Comparison of ENCODE assay signal across 1 cellular context in the genomic region with DNA sequence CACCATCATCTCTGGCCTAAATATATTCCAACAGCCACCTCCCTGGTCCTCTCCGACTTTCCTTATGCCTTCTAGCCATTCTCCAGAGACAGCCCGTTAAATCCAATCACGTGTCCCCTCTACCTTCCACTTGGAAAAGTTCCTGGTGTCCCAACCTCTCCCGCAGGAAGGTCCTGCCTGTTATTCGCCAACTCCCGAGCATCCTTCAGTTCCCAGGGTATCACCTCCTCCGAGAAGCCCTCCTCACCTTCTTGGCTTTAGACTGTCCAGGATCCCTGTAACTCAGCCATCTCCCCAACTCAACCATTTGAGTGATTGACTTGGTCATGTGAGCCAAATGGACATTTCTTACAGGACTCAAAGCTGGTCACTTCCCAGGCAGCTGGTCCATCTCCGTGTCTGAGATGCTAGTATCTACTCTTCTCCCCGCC.
TF ChIP-seq lines count a peak whose summit lies in the region.

No MANE protein-coding gene starts in this region.

TF ChIP-seq in K562, 482 proteins besides CTCF, POLR2A, EP300 and RAD21:
- TF ChIP-seq ILF3 (IDR thresholded peaks at IDR 0.05; ENCODE audit: borderline replicate concordance) (no peak), NCOA2 (IDR thresholded peaks at IDR 0.05; ENCODE audit: partially characterized antibody in 2 of 2) (no peak), RBFOX2 (IDR thresholded peaks at IDR 0.05; ENCODE audit: low read depth, low read length) (no peak), ZNF165 (CRISPR knock-in tag; IDR thresholded peaks at IDR 0.05; ENCODE audit: borderline replicate concordance) (no peak), HOXB6 (CRISPR knock-in tag; IDR thresholded peaks at IDR 0.05; ENCODE audit: borderline replicate concordance) (no peak), NRF1 (conservative IDR thresholded peaks at IDR 0.05 in 1 of 2, IDR thresholded peaks at IDR 0.05 in 1 of 2) (no peak), HDGF (IDR thresholded peaks at IDR 0.05) (peak; percentile 61; the same call in 1 of the 2 replicates), GABPB2 (CRISPR knock-in tag; conservative IDR thresholded peaks at IDR 0.05) (no peak), FOXA1 (IDR thresholded peaks at IDR 0.05; ENCODE audit: borderline replicate concordance) (no peak), HSF4 (CRISPR knock-in tag; IDR thresholded peaks at IDR 0.05; ENCODE audit: borderline replicate concordance) (no peak), ZBTB17 (CRISPR knock-in tag; IDR thresholded peaks at IDR 0.05) (no peak), GATAD2B (IDR thresholded peaks at IDR 0.05; ENCODE audit: borderline replicate concordance) (no peak), ATF7 (IDR thresholded peaks at IDR 0.05) (no peak), ZNF644 (tag; IDR thresholded peaks at IDR 0.05; ENCODE audit: low read depth) (no peak), BCOR (IDR thresholded peaks at IDR 0.05) (peak; percentile 53; the same call in 1 of the 2 replicates), NONO (IDR thresholded peaks at IDR 0.05; ENCODE audit: low read depth in 2 of 2, low read length in 1 of 2) (no peak), SRSF7 (optimal IDR thresholded peaks at IDR 0.05; ENCODE audit: low read depth, low read length) (no peak), SMARCA5 (IDR thresholded peaks at IDR 0.05) (peak; percentile 22; the same call in 1 of the 2 replicates), CAMTA2 (CRISPR knock-in tag; conservative IDR thresholded peaks at IDR 0.05) (no peak), CREBBP (IDR thresholded peaks at IDR 0.05; ENCODE audit: low read depth, low read length) (no peak), MTA2 (IDR thresholded peaks at IDR 0.05; ENCODE audit: low read depth) (no peak), NR2C1 (IDR thresholded peaks at IDR 0.05) (no peak), NR2C1 (tag; IDR thresholded peaks at IDR 0.05) (no peak), STAT5B (CRISPR knock-in tag; IDR thresholded peaks at IDR 0.05) (no peak), CHD1 (IDR thresholded peaks at IDR 0.05; ENCODE audit: low read length) (no peak), MEIS2 (IDR thresholded peaks at IDR 0.05; ENCODE audit: partially characterized antibody) (peak; percentile 8), ZFP36 (IDR thresholded peaks at IDR 0.05; ENCODE audit: low read depth, low read length, partially characterized antibody) (peak; percentile 94)
- TF ChIP-seq, protein P1, sequence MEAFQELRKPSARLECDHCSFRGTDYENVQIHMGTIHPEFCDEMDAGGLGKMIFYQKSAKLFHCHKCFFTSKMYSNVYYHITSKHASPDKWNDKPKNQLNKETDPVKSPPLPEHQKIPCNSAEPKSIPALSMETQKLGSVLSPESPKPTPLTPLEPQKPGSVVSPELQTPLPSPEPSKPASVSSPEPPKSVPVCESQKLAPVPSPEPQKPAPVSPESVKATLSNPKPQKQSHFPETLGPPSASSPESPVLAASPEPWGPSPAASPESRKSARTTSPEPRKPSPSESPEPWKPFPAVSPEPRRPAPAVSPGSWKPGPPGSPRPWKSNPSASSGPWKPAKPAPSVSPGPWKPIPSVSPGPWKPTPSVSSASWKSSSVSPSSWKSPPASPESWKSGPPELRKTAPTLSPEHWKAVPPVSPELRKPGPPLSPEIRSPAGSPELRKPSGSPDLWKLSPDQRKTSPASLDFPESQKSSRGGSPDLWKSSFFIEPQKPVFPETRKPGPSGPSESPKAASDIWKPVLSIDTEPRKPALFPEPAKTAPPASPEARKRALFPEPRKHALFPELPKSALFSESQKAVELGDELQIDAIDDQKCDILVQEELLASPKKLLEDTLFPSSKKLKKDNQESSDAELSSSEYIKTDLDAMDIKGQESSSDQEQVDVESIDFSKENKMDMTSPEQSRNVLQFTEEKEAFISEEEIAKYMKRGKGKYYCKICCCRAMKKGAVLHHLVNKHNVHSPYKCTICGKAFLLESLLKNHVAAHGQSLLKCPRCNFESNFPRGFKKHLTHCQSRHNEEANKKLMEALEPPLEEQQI (IDR thresholded peaks at IDR 0.05) = no peak
- TF ChIP-seq, protein P2, sequence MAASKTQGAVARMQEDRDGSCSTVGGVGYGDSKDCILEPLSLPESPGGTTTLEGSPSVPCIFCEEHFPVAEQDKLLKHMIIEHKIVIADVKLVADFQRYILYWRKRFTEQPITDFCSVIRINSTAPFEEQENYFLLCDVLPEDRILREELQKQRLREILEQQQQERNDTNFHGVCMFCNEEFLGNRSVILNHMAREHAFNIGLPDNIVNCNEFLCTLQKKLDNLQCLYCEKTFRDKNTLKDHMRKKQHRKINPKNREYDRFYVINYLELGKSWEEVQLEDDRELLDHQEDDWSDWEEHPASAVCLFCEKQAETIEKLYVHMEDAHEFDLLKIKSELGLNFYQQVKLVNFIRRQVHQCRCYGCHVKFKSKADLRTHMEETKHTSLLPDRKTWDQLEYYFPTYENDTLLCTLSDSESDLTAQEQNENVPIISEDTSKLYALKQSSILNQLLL (CRISPR knock-in tag; IDR thresholded peaks at IDR 0.05; ENCODE audit: borderline replicate concordance) = no peak
- TF ChIP-seq, protein P3, sequence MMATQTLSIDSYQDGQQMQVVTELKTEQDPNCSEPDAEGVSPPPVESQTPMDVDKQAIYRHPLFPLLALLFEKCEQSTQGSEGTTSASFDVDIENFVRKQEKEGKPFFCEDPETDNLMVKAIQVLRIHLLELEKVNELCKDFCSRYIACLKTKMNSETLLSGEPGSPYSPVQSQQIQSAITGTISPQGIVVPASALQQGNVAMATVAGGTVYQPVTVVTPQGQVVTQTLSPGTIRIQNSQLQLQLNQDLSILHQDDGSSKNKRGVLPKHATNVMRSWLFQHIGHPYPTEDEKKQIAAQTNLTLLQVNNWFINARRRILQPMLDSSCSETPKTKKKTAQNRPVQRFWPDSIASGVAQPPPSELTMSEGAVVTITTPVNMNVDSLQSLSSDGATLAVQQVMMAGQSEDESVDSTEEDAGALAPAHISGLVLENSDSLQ (IDR thresholded peaks at IDR 0.05) = peak; percentile 40
- TF ChIP-seq, protein P4, sequence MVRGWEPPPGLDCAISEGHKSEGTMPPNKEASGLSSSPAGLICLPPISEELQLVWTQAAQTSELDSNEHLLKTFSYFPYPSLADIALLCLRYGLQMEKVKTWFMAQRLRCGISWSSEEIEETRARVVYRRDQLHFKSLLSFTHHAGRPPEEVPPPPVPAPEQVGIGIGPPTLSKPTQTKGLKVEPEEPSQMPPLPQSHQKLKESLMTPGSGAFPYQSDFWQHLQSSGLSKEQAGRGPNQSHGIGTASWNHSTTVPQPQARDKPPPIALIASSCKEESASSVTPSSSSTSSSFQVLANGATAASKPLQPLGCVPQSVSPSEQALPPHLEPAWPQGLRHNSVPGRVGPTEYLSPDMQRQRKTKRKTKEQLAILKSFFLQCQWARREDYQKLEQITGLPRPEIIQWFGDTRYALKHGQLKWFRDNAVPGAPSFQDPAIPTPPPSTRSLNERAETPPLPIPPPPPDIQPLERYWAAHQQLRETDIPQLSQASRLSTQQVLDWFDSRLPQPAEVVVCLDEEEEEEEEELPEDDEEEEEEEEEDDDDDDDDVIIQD (CRISPR knock-in tag; IDR thresholded peaks at IDR 0.05) = no peak
- TF ChIP-seq, protein P5, sequence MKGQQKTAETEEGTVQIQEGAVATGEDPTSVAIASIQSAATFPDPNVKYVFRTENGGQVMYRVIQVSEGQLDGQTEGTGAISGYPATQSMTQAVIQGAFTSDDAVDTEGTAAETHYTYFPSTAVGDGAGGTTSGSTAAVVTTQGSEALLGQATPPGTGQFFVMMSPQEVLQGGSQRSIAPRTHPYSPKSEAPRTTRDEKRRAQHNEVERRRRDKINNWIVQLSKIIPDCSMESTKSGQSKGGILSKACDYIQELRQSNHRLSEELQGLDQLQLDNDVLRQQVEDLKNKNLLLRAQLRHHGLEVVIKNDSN (CRISPR knock-in tag; IDR thresholded peaks at IDR 0.05) = peak; percentile 37; the same call in 1 of the 2 replicates
- TF ChIP-seq, protein P6, sequence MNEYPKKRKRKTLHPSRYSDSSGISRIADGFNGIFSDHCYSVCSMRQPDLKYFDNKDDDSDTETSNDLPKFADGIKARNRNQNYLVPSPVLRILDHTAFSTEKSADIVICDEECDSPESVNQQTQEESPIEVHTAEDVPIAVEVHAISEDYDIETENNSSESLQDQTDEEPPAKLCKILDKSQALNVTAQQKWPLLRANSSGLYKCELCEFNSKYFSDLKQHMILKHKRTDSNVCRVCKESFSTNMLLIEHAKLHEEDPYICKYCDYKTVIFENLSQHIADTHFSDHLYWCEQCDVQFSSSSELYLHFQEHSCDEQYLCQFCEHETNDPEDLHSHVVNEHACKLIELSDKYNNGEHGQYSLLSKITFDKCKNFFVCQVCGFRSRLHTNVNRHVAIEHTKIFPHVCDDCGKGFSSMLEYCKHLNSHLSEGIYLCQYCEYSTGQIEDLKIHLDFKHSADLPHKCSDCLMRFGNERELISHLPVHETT (CRISPR knock-in tag; conservative IDR thresholded peaks at IDR 0.05 in 1 of 2, IDR thresholded peaks at IDR 0.05 in 1 of 2) = no peak
- TF ChIP-seq, protein P7, sequence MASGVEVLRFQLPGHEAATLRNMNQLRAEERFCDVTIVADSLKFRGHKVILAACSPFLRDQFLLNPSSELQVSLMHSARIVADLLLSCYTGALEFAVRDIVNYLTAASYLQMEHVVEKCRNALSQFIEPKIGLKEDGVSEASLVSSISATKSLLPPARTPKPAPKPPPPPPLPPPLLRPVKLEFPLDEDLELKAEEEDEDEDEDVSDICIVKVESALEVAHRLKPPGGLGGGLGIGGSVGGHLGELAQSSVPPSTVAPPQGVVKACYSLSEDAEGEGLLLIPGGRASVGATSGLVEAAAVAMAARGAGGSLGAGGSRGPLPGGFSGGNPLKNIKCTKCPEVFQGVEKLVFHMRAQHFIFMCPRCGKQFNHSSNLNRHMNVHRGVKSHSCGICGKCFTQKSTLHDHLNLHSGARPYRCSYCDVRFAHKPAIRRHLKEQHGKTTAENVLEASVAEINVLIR (CRISPR knock-in tag; IDR thresholded peaks at IDR 0.05) = no peak
- TF ChIP-seq, protein P8, sequence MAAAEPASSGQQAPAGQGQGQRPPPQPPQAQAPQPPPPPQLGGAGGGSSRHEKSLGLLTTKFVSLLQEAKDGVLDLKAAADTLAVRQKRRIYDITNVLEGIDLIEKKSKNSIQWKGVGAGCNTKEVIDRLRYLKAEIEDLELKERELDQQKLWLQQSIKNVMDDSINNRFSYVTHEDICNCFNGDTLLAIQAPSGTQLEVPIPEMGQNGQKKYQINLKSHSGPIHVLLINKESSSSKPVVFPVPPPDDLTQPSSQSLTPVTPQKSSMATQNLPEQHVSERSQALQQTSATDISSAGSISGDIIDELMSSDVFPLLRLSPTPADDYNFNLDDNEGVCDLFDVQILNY (CRISPR knock-in tag; IDR thresholded peaks at IDR 0.05) = no peak
- TF ChIP-seq, protein P9, sequence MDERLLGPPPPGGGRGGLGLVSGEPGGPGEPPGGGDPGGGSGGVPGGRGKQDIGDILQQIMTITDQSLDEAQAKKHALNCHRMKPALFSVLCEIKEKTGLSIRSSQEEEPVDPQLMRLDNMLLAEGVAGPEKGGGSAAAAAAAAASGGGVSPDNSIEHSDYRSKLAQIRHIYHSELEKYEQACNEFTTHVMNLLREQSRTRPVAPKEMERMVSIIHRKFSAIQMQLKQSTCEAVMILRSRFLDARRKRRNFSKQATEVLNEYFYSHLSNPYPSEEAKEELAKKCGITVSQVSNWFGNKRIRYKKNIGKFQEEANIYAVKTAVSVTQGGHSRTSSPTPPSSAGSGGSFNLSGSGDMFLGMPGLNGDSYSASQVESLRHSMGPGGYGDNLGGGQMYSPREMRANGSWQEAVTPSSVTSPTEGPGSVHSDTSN (CRISPR knock-in tag; IDR thresholded peaks at IDR 0.05; ENCODE audit: low read depth) = no peak
- TF ChIP-seq, protein P9 (tag; conservative IDR thresholded peaks at IDR 0.05; ENCODE audit: low read depth) = no peak
